21 cellular contexts compared by ENCODE assay signal in the genomic region with DNA sequence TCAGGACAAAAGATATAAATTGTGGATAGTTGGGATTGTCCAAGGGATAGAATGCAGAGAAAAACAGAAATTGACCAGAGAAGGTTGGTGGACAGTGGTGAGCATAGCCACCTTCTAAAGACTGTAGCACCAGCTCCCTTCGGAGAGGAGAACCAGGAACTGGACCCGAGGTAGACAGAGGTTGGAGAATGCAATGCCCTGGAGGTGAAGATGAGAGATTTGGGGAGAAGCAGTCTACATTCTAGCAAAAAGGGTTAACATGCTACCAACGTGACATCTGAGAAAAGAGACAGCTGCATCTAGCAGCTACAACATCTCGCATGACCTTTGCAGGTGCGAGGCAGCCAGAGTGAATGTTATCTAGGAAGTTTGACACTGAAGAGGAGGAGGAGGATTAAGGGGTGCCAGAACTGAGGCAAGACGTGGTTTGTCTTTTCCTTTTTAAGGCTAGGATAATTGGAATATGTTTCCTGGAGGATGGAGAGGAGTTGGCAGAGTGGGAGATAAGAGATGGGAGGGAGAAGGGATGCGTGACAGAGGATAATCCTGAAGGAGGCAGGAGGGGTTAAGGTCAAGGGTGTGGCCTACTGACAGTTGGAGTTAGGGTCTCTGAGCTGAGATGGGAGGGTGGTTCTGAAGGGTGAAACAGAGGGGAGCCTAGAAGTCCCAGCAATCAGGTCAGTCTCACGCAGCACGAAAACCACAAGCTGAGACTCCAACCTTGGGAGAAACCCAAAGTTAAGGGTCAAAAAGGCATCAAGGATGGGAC.
DNase-seq lines count a peak whose midpoint lies in the region; TF ChIP-seq lines count a peak whose summit lies in the region.
"Had no signal": no experiment of that assay in that cellular context is flagged by ENCODE, and none has a peak within 500 bp of the region (broad histone marks: within the 10 kb centered on the region; RNA-seq: fewer than 3 reads in every experiment).

No MANE protein-coding gene starts in this region.

- TF ChIP-seq POLR2A in stomach (IDR thresholded peaks at IDR 0.05): no peak

- H3K36me3 ChIP-seq in HEK293 (ENCODE audit: control insufficient read depth in 2 of 2, insufficient read depth in 1 of 2, low read length in 2 of 2): no peaks in the 10 kb centered on the region
- H3K36me3 ChIP-seq in ascending aorta: no peaks in the 10 kb centered on the region
- no peaks in the 10 kb centered on the region for H3K36me3 ChIP-seq in stomach
- H3K36me3 ChIP-seq: prostate gland had no signal

- H3K9me3 ChIP-seq in HEK293 (ENCODE audit: control insufficient read depth, insufficient read depth, low read depth, low read length): no peaks in the 10 kb centered on the region
- H3K9me3 ChIP-seq in ascending aorta: no peaks in the 10 kb centered on the region
- no peaks in the 10 kb centered on the region for H3K9me3 ChIP-seq in stomach
- H3K9me3 ChIP-seq: prostate gland had no signal

- CTCF ChIA-PET in HEK293 (lab: Yijun Ruan, JAX): interaction anchor here (0.8 to 1.5 kb wide), 5 partner anchors 23 to 131 kb away, joined by 3 to 5 read pairs (median 4); no protein-coding TSS in a partner anchor

- no peak for DNase-seq in ascending aorta (ENCODE audit: low spot score in 2 of 2)
- DNase-seq in stomach: no peak
- DNase-seq in SIG-M5 treated with dmso at 0.1 percent for 504 hours (lab: John Stamatoyannopoulos, UW; ENCODE audit: unreplicated experiment): no peak
- DNase-seq in NCI-H1048 (lab: John Stamatoyannopoulos, UW): no peak
- DNase-seq in NCI-H1694 (lab: John Stamatoyannopoulos, UW): no peak
- no peak for DNase-seq in central memory CD4-positive, alpha-beta T cell
- DNase-seq: activated T-cell treated with anti-CD3 and anti-CD28 coated beads, Interleukin-2, amount 50 U/mL, for 72 hours; CD4-positive, alpha-beta T cell; erythroblast; GF-D8; immature natural killer cell; NCI-H1417; NCI-H82; nephron progenitor cell; PC-3; substantia nigra; T-helper 9 cell had no signal

- TF ChIP-seq EP300 in stomach (IDR thresholded peaks at IDR 0.05): no peak

- peaks cover 23% of the 10 kb centered on the region for H3K4me1 ChIP-seq in HEK293 (ENCODE audit: control insufficient read depth, insufficient read depth, low read length)
- peaks cover 3 to 35% of the 10 kb centered on the region in 2 donors for H3K4me1 ChIP-seq in ascending aorta
- H3K4me1 ChIP-seq in stomach: peaks cover 37 to 57% (median 49%) of the 10 kb centered on the region in 4 donors
- H3K4me1 ChIP-seq: prostate gland had no signal

- H3K27ac ChIP-seq in HEK293 (ENCODE audit: extremely low read depth, low read depth, low read length) (no peak overlapping the region), ascending aorta (peak overlapping the region; percentile 56 to 60), layer of hippocampus (ENCODE audit: low read depth, low read length) (peak overlapping the region; percentile 13), stomach (peak overlapping the region; percentile 32 to 78 (median 65))
- H3K27ac ChIP-seq: prostate gland, SK-N-MC had no signal

- POLR2A ChIA-PET in HEK293 (lab: Yijun Ruan, JAX): no interaction called here

- no peak for TF ChIP-seq CTCF in HEK293 (tag by site-specific recombination; IDR thresholded peaks at IDR 0.05)
- no peak for TF ChIP-seq CTCF in ascending aorta (IDR thresholded peaks at IDR 0.05)
- no peak for TF ChIP-seq CTCF in stomach (IDR thresholded peaks at IDR 0.05)

- H3K27me3 ChIP-seq in ascending aorta: no peaks in the 10 kb centered on the region
- H3K27me3 ChIP-seq in layer of hippocampus (ENCODE audit: control insufficient read depth, insufficient read depth, low read length): no peaks in the 10 kb centered on the region
- no peaks in the 10 kb centered on the region for H3K27me3 ChIP-seq in stomach

- intact Hi-C loops in ascending aorta (cut with DNase I) (no loop called here), stomach (cut with DNase I; ENCODE audit: low total_unique reads) (no loop called here)

- no peak overlapping the region for H3K4me3 ChIP-seq in HEK293 (ENCODE audit: low read depth, low read length)
- H3K4me3 ChIP-seq in ascending aorta: no peak overlapping the region
- H3K4me3 ChIP-seq in stomach: no peak overlapping the region
- H3K4me3 ChIP-seq: prostate gland, SK-N-MC had no signal

- WGBS in stomach, 5 donors: 45 to 57% (median 52%) methylated on average over 9 of the region's 9 CpGs

TF ChIP-seq in HEK293, 187 proteins besides CTCF, POLR2A, EP300 and RAD21 (continues in another document):
- no peak for TF ChIP-seq ZNF843 (tag by site-specific recombination; IDR thresholded peaks at IDR 0.05)
- TF ChIP-seq KLF1 (tag by site-specific recombination; IDR thresholded peaks at IDR 0.05): 0 out of 2 replicates have a peak, but pooled peaks have one; percentile 23
- TF ChIP-seq, protein P1, sequence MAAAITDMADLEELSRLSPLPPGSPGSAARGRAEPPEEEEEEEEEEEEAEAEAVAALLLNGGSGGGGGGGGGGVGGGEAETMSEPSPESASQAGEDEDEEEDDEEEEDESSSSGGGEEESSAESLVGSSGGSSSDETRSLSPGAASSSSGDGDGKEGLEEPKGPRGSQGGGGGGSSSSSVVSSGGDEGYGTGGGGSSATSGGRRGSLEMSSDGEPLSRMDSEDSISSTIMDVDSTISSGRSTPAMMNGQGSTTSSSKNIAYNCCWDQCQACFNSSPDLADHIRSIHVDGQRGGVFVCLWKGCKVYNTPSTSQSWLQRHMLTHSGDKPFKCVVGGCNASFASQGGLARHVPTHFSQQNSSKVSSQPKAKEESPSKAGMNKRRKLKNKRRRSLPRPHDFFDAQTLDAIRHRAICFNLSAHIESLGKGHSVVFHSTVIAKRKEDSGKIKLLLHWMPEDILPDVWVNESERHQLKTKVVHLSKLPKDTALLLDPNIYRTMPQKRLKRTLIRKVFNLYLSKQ (tag by site-specific recombination; IDR thresholded peaks at IDR 0.05; ENCODE audit: borderline replicate concordance): no peak
- no peak for TF ChIP-seq ZNF121 (tag by site-specific recombination; IDR thresholded peaks at IDR 0.05)
- TF ChIP-seq ZNF157 (tag by site-specific recombination; IDR thresholded peaks at IDR 0.05): no peak
- TF ChIP-seq, protein P2, sequence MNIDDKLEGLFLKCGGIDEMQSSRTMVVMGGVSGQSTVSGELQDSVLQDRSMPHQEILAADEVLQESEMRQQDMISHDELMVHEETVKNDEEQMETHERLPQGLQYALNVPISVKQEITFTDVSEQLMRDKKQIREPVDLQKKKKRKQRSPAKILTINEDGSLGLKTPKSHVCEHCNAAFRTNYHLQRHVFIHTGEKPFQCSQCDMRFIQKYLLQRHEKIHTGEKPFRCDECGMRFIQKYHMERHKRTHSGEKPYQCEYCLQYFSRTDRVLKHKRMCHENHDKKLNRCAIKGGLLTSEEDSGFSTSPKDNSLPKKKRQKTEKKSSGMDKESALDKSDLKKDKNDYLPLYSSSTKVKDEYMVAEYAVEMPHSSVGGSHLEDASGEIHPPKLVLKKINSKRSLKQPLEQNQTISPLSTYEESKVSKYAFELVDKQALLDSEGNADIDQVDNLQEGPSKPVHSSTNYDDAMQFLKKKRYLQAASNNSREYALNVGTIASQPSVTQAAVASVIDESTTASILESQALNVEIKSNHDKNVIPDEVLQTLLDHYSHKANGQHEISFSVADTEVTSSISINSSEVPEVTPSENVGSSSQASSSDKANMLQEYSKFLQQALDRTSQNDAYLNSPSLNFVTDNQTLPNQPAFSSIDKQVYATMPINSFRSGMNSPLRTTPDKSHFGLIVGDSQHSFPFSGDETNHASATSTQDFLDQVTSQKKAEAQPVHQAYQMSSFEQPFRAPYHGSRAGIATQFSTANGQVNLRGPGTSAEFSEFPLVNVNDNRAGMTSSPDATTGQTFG (tag by site-specific recombination; IDR thresholded peaks at IDR 0.05; ENCODE audit: borderline replicate concordance): no peak
- no peak for TF ChIP-seq ZNF433 (tag by site-specific recombination; IDR thresholded peaks at IDR 0.05; ENCODE audit: low read depth)
- TF ChIP-seq EGR2 (tag by site-specific recombination; IDR thresholded peaks at IDR 0.05; ENCODE audit: low read depth): peak; percentile 88
- peak; percentile 56 for TF ChIP-seq ZFHX2 (tag by site-specific recombination; conservative IDR thresholded peaks at IDR 0.05)
- TF ChIP-seq, protein P3, sequence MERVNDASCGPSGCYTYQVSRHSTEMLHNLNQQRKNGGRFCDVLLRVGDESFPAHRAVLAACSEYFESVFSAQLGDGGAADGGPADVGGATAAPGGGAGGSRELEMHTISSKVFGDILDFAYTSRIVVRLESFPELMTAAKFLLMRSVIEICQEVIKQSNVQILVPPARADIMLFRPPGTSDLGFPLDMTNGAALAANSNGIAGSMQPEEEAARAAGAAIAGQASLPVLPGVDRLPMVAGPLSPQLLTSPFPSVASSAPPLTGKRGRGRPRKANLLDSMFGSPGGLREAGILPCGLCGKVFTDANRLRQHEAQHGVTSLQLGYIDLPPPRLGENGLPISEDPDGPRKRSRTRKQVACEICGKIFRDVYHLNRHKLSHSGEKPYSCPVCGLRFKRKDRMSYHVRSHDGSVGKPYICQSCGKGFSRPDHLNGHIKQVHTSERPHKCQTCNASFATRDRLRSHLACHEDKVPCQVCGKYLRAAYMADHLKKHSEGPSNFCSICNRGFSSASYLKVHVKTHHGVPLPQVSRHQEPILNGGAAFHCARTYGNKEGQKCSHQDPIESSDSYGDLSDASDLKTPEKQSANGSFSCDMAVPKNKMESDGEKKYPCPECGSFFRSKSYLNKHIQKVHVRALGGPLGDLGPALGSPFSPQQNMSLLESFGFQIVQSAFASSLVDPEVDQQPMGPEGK (tag by site-specific recombination; IDR thresholded peaks at IDR 0.05): no peak
- TF ChIP-seq WT1 (tag by site-specific recombination; IDR thresholded peaks at IDR 0.05): peak; percentile 54
- TF ChIP-seq GFI1B (tag by site-specific recombination; IDR thresholded peaks at IDR 0.05): no peak
- no peak for TF ChIP-seq ZBTB7A (tag by site-specific recombination; IDR thresholded peaks at IDR 0.05; ENCODE audit: low read depth)
- no peak for TF ChIP-seq ZNF707 (tag by site-specific recombination; IDR thresholded peaks at IDR 0.05)
